Comparison of ENCODE assay signal across 25 cellular contexts in genomic region chr17:75965468-75965867, GRCh38.
"Had no signal": no experiment of that assay in that cellular context is flagged by ENCODE, and none has a peak within 500 bp of the region (broad histone marks: within the 10 kb centered on the region; RNA-seq: fewer than 3 reads in every experiment).

No MANE protein-coding gene starts in this region.

- H3K4me3 Mint-ChIP-seq: immature natural killer cell; memory B cell; naive thymus-derived CD8-positive, alpha-beta T cell; nephron; neural crest cell; stimulated activated effector memory CD8-positive, alpha-beta T cell treated with anti-CD3 and anti-CD28 coated beads, Interleukin-12 subunit alpha, Interleukin-12 subunit beta, amount 100 ng/mL, for 72 hours; stimulated activated naive CD8-positive, alpha-beta T cell treated with anti-CD3 and anti-CD28 coated beads, Interleukin-15, Interleukin-2, amounts not matched to agents 100 ng/mL and 50 ng/mL, for 24 hours; type B pancreatic cell had no signal

- ATAC-seq: naive thymus-derived CD8-positive, alpha-beta T cell; sciatic nerve; stimulated activated effector memory CD8-positive, alpha-beta T cell treated with anti-CD3 and anti-CD28 coated beads, Interleukin-12 subunit alpha, Interleukin-12 subunit beta, amount 100 ng/mL, for 72 hours had no signal

- H3K27ac ChIP-seq: left ventricle myocardium inferior, right atrium auricular region, skin epidermis, suprapubic skin, thoracic aorta, tibial artery, vagina had no signal

- H3K4me1 Mint-ChIP-seq: nephron, neural crest cell had no signal

- H3K4me3 ChIP-seq: left ventricle myocardium inferior, right atrium auricular region, skin epidermis, suprapubic skin, thoracic aorta, tibial artery, vagina had no signal

- H3K36me3 ChIP-seq: right atrium auricular region, vagina had no signal

- H3K4me1 ChIP-seq: tibial artery had no signal

- H3K27me3 ChIP-seq: right atrium auricular region, suprapubic skin, tibial artery, vagina had no signal

- H3K9me3 Mint-ChIP-seq: immature natural killer cell; memory B cell; naive thymus-derived CD8-positive, alpha-beta T cell; nephron; neural crest cell; stimulated activated effector memory CD8-positive, alpha-beta T cell treated with anti-CD3 and anti-CD28 coated beads, Interleukin-12 subunit alpha, Interleukin-12 subunit beta, amount 100 ng/mL, for 72 hours; stimulated activated naive CD8-positive, alpha-beta T cell treated with anti-CD3 and anti-CD28 coated beads, Interleukin-15, Interleukin-2, amounts not matched to agents 100 ng/mL and 50 ng/mL, for 24 hours; type B pancreatic cell had no signal

- H3K27me3 Mint-ChIP-seq: memory B cell; naive thymus-derived CD8-positive, alpha-beta T cell; progenitor cell of endocrine pancreas; stimulated activated naive CD8-positive, alpha-beta T cell treated with anti-CD3 and anti-CD28 coated beads, Interleukin-15, Interleukin-2, amounts not matched to agents 100 ng/mL and 50 ng/mL, for 24 hours; type B pancreatic cell had no signal

- H3K9me3 ChIP-seq: left ventricle myocardium inferior, right atrium auricular region, suprapubic skin, thoracic aorta, tibial artery, vagina had no signal

- H3K27ac Mint-ChIP-seq: nephron; progenitor cell of endocrine pancreas; stimulated activated effector memory CD8-positive, alpha-beta T cell treated with anti-CD3 and anti-CD28 coated beads, Interleukin-12 subunit alpha, Interleukin-12 subunit beta, amount 100 ng/mL, for 72 hours; stimulated activated naive CD8-positive, alpha-beta T cell treated with anti-CD3 and anti-CD28 coated beads, Interleukin-15, Interleukin-2, amounts not matched to agents 100 ng/mL and 50 ng/mL, for 24 hours; type B pancreatic cell had no signal

- DNase-seq: head of caudate nucleus; hippocampal formation; immature natural killer cell; left ventricle myocardium inferior; naive thymus-derived CD8-positive, alpha-beta T cell; occipital lobe; stimulated activated CD4-positive, alpha-beta T cell treated with anti-CD3 and anti-CD28 coated beads, Interleukin-12 subunit alpha, Interleukin-12 subunit beta, amount 100 ng/mL, for 4 hours; stimulated activated CD4-positive, alpha-beta T cell treated with anti-CD3 and anti-CD28 coated beads, Interleukin-15, amount 100 ng/mL, for 24 hours; stimulated activated CD4-positive, alpha-beta T cell treated with anti-CD3 and anti-CD28 coated beads, Interleukin-2, amount 100 ng/mL, for 24 hours; stimulated activated CD4-positive, alpha-beta T cell treated with anti-CD3 and anti-CD28 coated beads, Interleukin-4, amount 100 ng/mL, for 24 hours; stimulated activated naive CD4-positive, alpha-beta T cell; tibial artery had no signal
